In the genomic region with DNA sequence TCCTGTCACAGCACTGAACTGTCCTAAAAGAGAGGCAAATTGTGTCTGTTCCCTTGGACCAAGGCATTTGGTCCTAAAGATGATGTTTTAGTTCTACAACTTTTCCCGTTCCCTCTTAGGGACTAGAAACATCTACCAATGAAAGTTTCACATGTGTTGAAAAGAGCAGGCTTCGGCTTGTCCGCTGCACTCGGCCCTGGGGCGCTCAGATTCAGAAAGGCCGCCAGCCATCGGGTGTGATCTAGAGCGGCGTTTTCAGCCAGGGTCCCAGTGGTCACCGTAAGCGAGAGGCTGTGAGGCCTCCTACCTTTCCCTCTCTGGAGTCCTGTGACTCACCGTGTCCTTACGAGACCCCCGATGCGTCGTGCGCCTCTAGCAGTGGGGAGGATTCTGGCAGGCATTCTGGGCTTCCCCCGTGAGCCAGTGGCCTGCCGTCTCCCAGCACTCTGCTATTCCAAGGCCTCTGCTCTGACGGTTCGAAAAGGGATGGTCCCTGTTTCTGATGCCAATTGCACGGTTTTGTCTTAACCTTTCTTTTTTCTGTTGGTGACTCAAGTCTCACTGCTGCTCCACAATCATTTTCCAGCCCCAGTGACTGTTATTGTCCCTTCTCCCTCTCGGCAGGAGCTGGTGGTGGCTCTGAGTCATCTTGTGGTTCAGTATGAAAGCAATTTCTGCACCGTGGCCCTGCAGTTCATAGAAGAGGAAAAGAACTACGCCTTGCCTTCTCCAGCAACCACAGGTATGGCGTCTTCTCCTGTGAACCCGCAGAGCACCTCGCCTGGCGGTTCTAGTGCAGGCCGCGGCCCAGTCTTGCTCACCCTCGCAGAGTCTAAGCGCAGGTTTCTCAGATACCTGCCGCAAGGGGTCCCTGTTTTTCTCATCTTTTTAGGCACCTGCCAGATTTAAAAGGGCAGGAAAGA, we compare ENCODE assay signal across 8 cellular contexts.
DNase-seq lines count a peak whose midpoint lies in the region; ATAC-seq, FAIRE-seq and TF ChIP-seq lines count a peak whose summit lies in the region.

No MANE protein-coding gene starts in this region.

- peak; percentile 72 for DNase-seq in GM10248 (ENCODE audit: extremely low spot score)
- DNase-seq in RCC 7860 (ENCODE audit: low spot score), result peak; percentile 99
- DNase-seq in activated T-helper 1 cell treated with anti-CD3 and anti-CD28 coated beads, Interleukin-2, amount 50 U/mL, for 16 hours (ENCODE audit: low read depth in 1 of 2, low spot score in 1 of 2), result peak; percentile 59 to 69
- no peak for DNase-seq in glutamatergic neuron
- peak; percentile 68 to 74 for DNase-seq in stimulated activated CD4-positive, alpha-beta T cell treated with anti-CD3 and anti-CD28 coated beads, Interleukin-12 subunit alpha, Interleukin-12 subunit beta, amount 100 ng/mL, for 24 hours (ENCODE audit: low read depth in 2 of 2)
- no peak for DNase-seq in iPS-NIHi11 (ENCODE audit: low spot score)

- FAIRE-seq in RCC 7860 (lab: Jason Lieb, UNC), result peak; percentile 98

- ATAC-seq in HG02885 (IDR thresholded peaks at IDR 0.05; ENCODE audit: poor library complexity, unreplicated experiment) (peak; percentile 42), HG02678 (IDR thresholded peaks at IDR 0.05; ENCODE audit: unreplicated experiment) (no peak)

- TF ChIP-seq CTCF in GM10248 (IDR thresholded peaks at IDR 0.05; ENCODE audit: control extremely low read depth, extremely low read depth, low read depth, missing control alignments) (no peak), glutamatergic neuron (IDR thresholded peaks at IDR 0.05; ENCODE audit: partially characterized antibody, unreplicated experiment) (no peak)

- H3K36me3 Mint-ChIP-seq in glutamatergic neuron (ENCODE audit: unreplicated experiment), result no peaks in the 10 kb centered on the region

- H3K27ac Mint-ChIP-seq in glutamatergic neuron (ENCODE audit: unreplicated experiment), result peak overlapping the region; percentile 15

- H3K4me1 Mint-ChIP-seq in glutamatergic neuron (ENCODE audit: low read depth, unreplicated experiment), result peaks cover 28% of the 10 kb centered on the region

- peaks cover 11% of the 10 kb centered on the region for H3K27me3 Mint-ChIP-seq in glutamatergic neuron (ENCODE audit: unreplicated experiment)

- POLR2A ChIA-PET in GM10248 (lab: Yijun Ruan, JAX), result interaction anchor here (0.7 to 2.3 kb wide), 2 partner anchors 10 to 19 kb away, joined by 3 to 9 read pairs; no protein-coding TSS in a partner anchor

- peaks cover 2% of the 10 kb centered on the region for H3K9me3 Mint-ChIP-seq in glutamatergic neuron (ENCODE audit: unreplicated experiment)

- H3K4me3 Mint-ChIP-seq in glutamatergic neuron (ENCODE audit: unreplicated experiment), result no peak overlapping the region

- CTCF ChIA-PET in GM10248 (lab: Yijun Ruan, JAX), result interaction anchor here (1.0 to 1.8 kb wide), 3 partner anchors 18 to 316 kb away, joined by 3 to 7 read pairs (median 4); no protein-coding TSS in a partner anchor

Comparison
In these comparisons a context has a peak if more than half of its experiments do, and no peak if none do; other contexts are left out.
1. DNase-seq: peak in GM10248 (single experiment), RCC 7860 (single experiment), activated T-helper 1 cell treated with anti-CD3 and anti-CD28 coated beads, Interleukin-2, amount 50 U/mL, for 16 hours (2 of 2) and stimulated activated CD4-positive, alpha-beta T cell treated with anti-CD3 and anti-CD28 coated beads, Interleukin-12 subunit alpha, Interleukin-12 subunit beta, amount 100 ng/mL, for 24 hours (2 of 2); none in glutamatergic neuron (single experiment) and iPS-NIHi11 (single experiment).